ENCODE assay signal across 15 cellular contexts in the genomic region with DNA sequence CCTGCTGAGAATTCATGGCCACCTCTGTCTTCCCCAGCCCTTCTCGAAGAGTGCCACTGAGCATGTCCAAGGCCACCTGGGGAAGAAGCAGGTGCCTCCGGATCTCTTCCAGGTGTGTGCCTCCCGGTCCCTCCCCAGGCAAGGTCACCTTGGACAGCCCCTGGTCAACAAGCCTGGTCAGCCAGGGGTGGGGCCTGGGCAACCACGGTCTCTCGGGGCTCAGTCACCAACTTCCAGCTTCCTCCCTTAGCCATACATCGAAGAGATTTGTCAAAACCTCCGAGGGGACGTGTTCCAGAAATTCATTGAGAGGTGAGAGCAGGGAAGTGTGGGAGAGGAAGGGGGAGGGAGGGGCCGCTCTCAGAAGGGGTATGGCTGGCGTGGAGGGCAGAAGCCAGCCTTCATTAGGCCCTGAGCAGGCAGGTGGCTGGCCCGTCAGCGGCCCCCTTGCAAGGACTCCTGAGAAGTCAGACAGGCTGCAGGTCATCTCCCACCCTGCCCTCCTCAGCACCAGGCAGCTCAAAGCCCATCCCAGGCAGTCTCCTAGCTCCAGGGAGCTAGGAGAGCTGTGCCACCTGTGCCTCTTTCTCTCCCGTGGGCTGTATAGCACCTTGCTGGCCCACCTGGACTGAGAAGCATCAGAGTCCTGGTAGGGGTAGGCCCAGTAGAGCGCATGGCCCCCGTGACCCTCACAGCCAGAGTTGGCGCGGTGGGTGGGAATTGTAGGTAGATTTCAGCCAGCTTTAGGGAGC. TPM values are rescaled to one million over a fixed set of nuclear protein-coding genes. Genes with fewer than 3 reads are reported as not detected.
DNase-seq lines count a peak whose midpoint lies in the region; ATAC-seq, FAIRE-seq and TF ChIP-seq lines count a peak whose summit lies in the region.
"Had no signal": no experiment of that assay in that cellular context is flagged by ENCODE, and none has a peak within 500 bp of the region (broad histone marks: within the 10 kb centered on the region; RNA-seq: fewer than 3 reads in every experiment).

No MANE protein-coding gene starts in this region.

- H3K9me3 ChIP-seq in right lobe of liver (no peaks in the 10 kb centered on the region), HepG2 (ENCODE audit: low read length) (no peaks in the 10 kb centered on the region)

- TF ChIP-seq CTCF in right lobe of liver (IDR thresholded peaks at IDR 0.05) (no peak), HepG2 (CRISPR knock-in tag; IDR thresholded peaks at IDR 0.05) (no peak), natural killer cell (IDR thresholded peaks at IDR 0.05) (no peak)

- H2AFZ ChIP-seq in HepG2 (ENCODE audit: low read length): no peak overlapping the region

- TF ChIP-seq RAD21 in HepG2 (CRISPR knock-in tag; IDR thresholded peaks at IDR 0.05): no peak

- peaks cover 0 to 60% (median 25%) of the 10 kb centered on the region in 4 donors for H3K36me3 ChIP-seq in right lobe of liver
- H3K36me3 ChIP-seq in HepG2 (replicated peaks in 1 of 2; ENCODE audit: control insufficient read depth in 1 of 2, insufficient read depth in 2 of 2, low read length in 2 of 2): peaks cover 38 to 85% of the 10 kb centered on the region in 2 experiments; a peak in 4 of 5 replicates

- intact Hi-C loops in right lobe of liver (cut with DNase I) (loop anchor here in 1 of 2 donors (10.0 kb wide), 1 partner anchor 105 kb away; no protein-coding TSS in a partner anchor), HepG2 (cut with micrococcal nuclease; ENCODE audit: unreplicated experiment) (no loop called here), natural killer cell (cut with micrococcal nuclease) (no loop called here)

- no peak for FAIRE-seq in HepG2 (lab: Jason Lieb, UNC)
- FAIRE-seq: G401.6 had no signal

- CTCF ChIA-PET in HepG2 (lab: Yijun Ruan, JAX; ENCODE audit: low intra/inter-chr PET ratio, low total read pairs): no interaction called here

- H3K4me1 Mint-ChIP-seq in activated naive CD8-positive, alpha-beta T cell treated with anti-CD3 and anti-CD28 coated beads, Interleukin-2, amount 50 U/mL, for 24 hours: peaks cover 53% of the 10 kb centered on the region
- H3K4me1 Mint-ChIP-seq in natural killer cell: peaks cover 43 to 53% of the 10 kb centered on the region in 2 donors

- H3K27ac ChIP-seq in right lobe of liver (peak overlapping the region in 2 of 3 donors; percentile 62 to 81), HepG2 (ENCODE audit: extremely low read length, insufficient read depth, low read length) (no peak overlapping the region)

- H3K9me3 Mint-ChIP-seq in activated naive CD8-positive, alpha-beta T cell treated with anti-CD3 and anti-CD28 coated beads, Interleukin-2, amount 50 U/mL, for 24 hours: no peaks in the 10 kb centered on the region
- no peaks in the 10 kb centered on the region for H3K9me3 Mint-ChIP-seq in natural killer cell
- H3K9me3 Mint-ChIP-seq: HFFc6 had no signal

- in situ Hi-C loops in HepG2 (cut with HindIII; ENCODE audit: extremely low pct_ligation_motif_present, low pct_unique_long_range_greater_than_20kb): no loop called here

- peaks cover 6% of the 10 kb centered on the region for H3K79me2 ChIP-seq in HepG2 (ENCODE audit: insufficient read depth, low read length)

- DNase-seq in right lobe of liver (peak; percentile 21 to 50 (median 48)), HepG2 (ENCODE audit: low spot score) (no peak), natural killer cell (no peak), glomerular visceral epithelial cell (ENCODE audit: extremely low spot score) (no peak), SIG-M5 (lab: John Stamatoyannopoulos, UW) (no peak)
- DNase-seq in activated naive CD8-positive, alpha-beta T cell treated with anti-CD3 and anti-CD28 coated beads, Interleukin-2, amount 50 U/mL, for 24 hours: no peak
- DNase-seq: activated CD8-positive, alpha-beta memory T cell treated with anti-CD3 and anti-CD28 coated beads, Interleukin-2, amount 50 U/mL, for 48 hours; caudate nucleus; HFFc6; KG1; NCI-H1930; T-helper 9 cell had no signal

- POLR2A ChIA-PET in HepG2 (lab: Yijun Ruan, JAX): interaction anchor here (1.3 kb wide), 1 partner anchor 9 kb away, joined by 7 read pairs; a partner anchor contains a TSS

- peaks cover 33% of the 10 kb centered on the region for H3K36me3 Mint-ChIP-seq in activated naive CD8-positive, alpha-beta T cell treated with anti-CD3 and anti-CD28 coated beads, Interleukin-2, amount 50 U/mL, for 24 hours (ENCODE audit: low read depth)
- no peaks in the 10 kb centered on the region for H3K36me3 Mint-ChIP-seq in natural killer cell

- ATAC-seq in right lobe of liver: no peak
- ATAC-seq in HepG2: no peak
- no peak for ATAC-seq in activated naive CD8-positive, alpha-beta T cell treated with anti-CD3 and anti-CD28 coated beads, Interleukin-2, amount 50 U/mL, for 24 hours
- ATAC-seq in natural killer cell: no peak
- no peak for ATAC-seq in HG03095 (IDR thresholded peaks at IDR 0.05; ENCODE audit: unreplicated experiment)
- no peak for ATAC-seq in HG02938 (IDR thresholded peaks at IDR 0.05; ENCODE audit: unreplicated experiment)

- H3K4me1 ChIP-seq in right lobe of liver (peaks cover 0 to 23% (median 0%) of the 10 kb centered on the region in 4 donors), HepG2 (ENCODE audit: insufficient read depth, low read length) (peaks cover 2% of the 10 kb centered on the region; the same call in 1 of the 2 replicates)

- peaks cover 13% of the 10 kb centered on the region; the same call in 1 of the 2 replicates for H4K20me1 ChIP-seq in HepG2 (ENCODE audit: insufficient read depth, low read length)

- 72% methylated on average over 2 of the region's 17 CpGs for WGBS in right lobe of liver (ENCODE audit: insufficient coverage, low coverage, low lambda C conversion rate, missing lambda C conversion rate)
- WGBS in HepG2 (ENCODE audit: low lambda C conversion rate): 98% methylated on average over 13 of the region's 17 CpGs

- no TSS peak for BruUV-seq in HepG2 (replicated peaks; lab: Mats Ljungman, UMichigan)

- H3K4me3 Mint-ChIP-seq in activated naive CD8-positive, alpha-beta T cell treated with anti-CD3 and anti-CD28 coated beads, Interleukin-2, amount 50 U/mL, for 24 hours: no peak overlapping the region
- H3K4me3 Mint-ChIP-seq in natural killer cell: peak overlapping the region; percentile 45
- H3K4me3 Mint-ChIP-seq: HFFc6 had no signal

- no peak overlapping the region for H3K9ac ChIP-seq in HepG2 (ENCODE audit: insufficient read depth, low read depth, low read length)

- no peak for TF ChIP-seq EP300 in HepG2 (IDR thresholded peaks at IDR 0.05; ENCODE audit: low read depth in 2 of 2, low read length in 2 of 2)
- TF ChIP-seq EP300 in HepG2 (CRISPR knock-in tag; IDR thresholded peaks at IDR 0.05; ENCODE audit: borderline replicate concordance): no peak

- peak overlapping the region; percentile 83 for H3K27ac Mint-ChIP-seq in activated naive CD8-positive, alpha-beta T cell treated with anti-CD3 and anti-CD28 coated beads, Interleukin-2, amount 50 U/mL, for 24 hours
- H3K27ac Mint-ChIP-seq in natural killer cell: peak overlapping the region; percentile 96 to 97
- H3K27ac Mint-ChIP-seq: HFFc6 had no signal

- no peak overlapping the region for H3K4me3 ChIP-seq in right lobe of liver
- H3K4me3 ChIP-seq in HepG2 (replicated peaks in 1 of 3; ENCODE audit: insufficient read depth in 1 of 3, low read depth in 2 of 3, low read length in 3 of 3): no peak overlapping the region

- no peak for TF ChIP-seq POLR2A in right lobe of liver (IDR thresholded peaks at IDR 0.05)
- TF ChIP-seq POLR2A in HepG2 (IDR thresholded peaks at IDR 0.05; ENCODE audit: insufficient read depth in 1 of 2, low read depth in 2 of 2, low read length in 2 of 2): no peak

- no peak overlapping the region for H3K4me2 ChIP-seq in HepG2 (ENCODE audit: low read depth, low read length)

- no peaks in the 10 kb centered on the region for H3K27me3 ChIP-seq in right lobe of liver
- H3K27me3 ChIP-seq in HepG2 (ENCODE audit: control insufficient read depth in 1 of 2, insufficient read depth in 2 of 2, low read length in 2 of 2): no peaks in the 10 kb centered on the region

- H3K27me3 Mint-ChIP-seq in activated naive CD8-positive, alpha-beta T cell treated with anti-CD3 and anti-CD28 coated beads, Interleukin-2, amount 50 U/mL, for 24 hours: no peaks in the 10 kb centered on the region
- H3K27me3 Mint-ChIP-seq in natural killer cell (ENCODE audit: low read depth in 2 of 2): no peaks in the 10 kb centered on the region

RNA-seq across cellular contexts. Expression of a gene that starts 9.3 kb away (rescaled TPM):
- total RNA-seq in right lobe of liver (10 to 100 TPM in 4 of 6 experiments, 1 to 10 TPM in 2; 7.7 to 14.1 (median 10.4) TPM), HepG2 (2016; rRNA removed; fragmentation: Illumina TruSeq; extraction: Trizol) (4.8 and 18.6 TPM in 2 replicates), natural killer cell (100 to 1,000 TPM; 212 to 316 (median 231) TPM)
- total RNA-seq in HepG2 (2016; cell fraction: cytosol; rRNA removed; fragmentation: Illumina TruSeq; extraction: Trizol; ENCODE audit: low read depth): 27.6 and 29.6 TPM in 2 replicates
- 5.9 and 17.7 TPM in 2 replicates for total RNA-seq in HepG2 (2016; cell fraction: insoluble cytoplasmic fraction; rRNA removed; fragmentation: Illumina TruSeq; extraction: Trizol)
- total RNA-seq in HepG2 (2016; cell fraction: membrane; rRNA removed; fragmentation: Illumina TruSeq; extraction: Trizol): 13.2 and 14.7 TPM in 2 replicates
- total RNA-seq in HepG2 (2016; cell fraction: nucleus; rRNA removed; fragmentation: Illumina TruSeq; extraction: Trizol): 26.2 and 27.8 TPM in 2 replicates
- polyA plus RNA-seq in HepG2 (2011; rRNA removed): 27.3 and 35.5 TPM in 2 replicates
- polyA plus RNA-seq in HepG2 (2011; cell fraction: cytosol; rRNA removed): 14.4 and 20.5 TPM in 2 replicates
- 139 and 163 TPM in 2 replicates for polyA plus RNA-seq in HepG2 (2011; cell fraction: nucleus; rRNA removed)
- polyA plus RNA-seq in HepG2 (2012): 9.7 and 17.4 TPM in 2 replicates
- polyA plus RNA-seq in HepG2 (2016; cell fraction: cytosol; fragmentation: Illumina TruSeq; extraction: Trizol; ENCODE audit: low read depth): 7.4 TPM in 2 replicates
- polyA plus RNA-seq in HepG2 (2016; cell fraction: insoluble cytoplasmic fraction; fragmentation: Illumina TruSeq; extraction: Trizol; ENCODE audit: low read depth): 5.1 and 7.5 TPM in 2 replicates
- polyA plus RNA-seq in HepG2 (2016; cell fraction: membrane; fragmentation: Illumina TruSeq; extraction: Trizol; ENCODE audit: low read depth): 10.9 and 11.1 TPM in 2 replicates
- 77.4 and 86.1 TPM in 2 replicates for polyA plus RNA-seq in HepG2 (2016; cell fraction: nucleus; fragmentation: Illumina TruSeq; extraction: Trizol; ENCODE audit: insufficient read depth, low read depth)
- 27.0 and 38.7 TPM in 2 replicates for polyA minus RNA-seq in HepG2 (2011; rRNA and poly(A)+ RNA removed; ENCODE audit: low replicate concordance)
- polyA minus RNA-seq in HepG2 (2011; cell fraction: cytosol; rRNA and poly(A)+ RNA removed): 4.4 and 7.0 TPM in 2 replicates
- 38.2 and 45.5 TPM in 2 replicates for polyA minus RNA-seq in HepG2 (2011; cell fraction: nucleus; rRNA and poly(A)+ RNA removed)

RNA-seq across cellular contexts. Expression of a gene that starts 13.5 kb away (rescaled TPM):
- 10 to 100 TPM; 24.5 to 43.9 (median 28.5) TPM for total RNA-seq in right lobe of liver
- 26.3 and 31.3 TPM in 2 replicates for total RNA-seq in HepG2 (2016; rRNA removed; fragmentation: Illumina TruSeq; extraction: Trizol)
- total RNA-seq in HepG2 (2016; cell fraction: cytosol; rRNA removed; fragmentation: Illumina TruSeq; extraction: Trizol; ENCODE audit: low read depth): 26.5 and 26.8 TPM in 2 replicates
- 21.7 and 32.4 TPM in 2 replicates for total RNA-seq in HepG2 (2016; cell fraction: insoluble cytoplasmic fraction; rRNA removed; fragmentation: Illumina TruSeq; extraction: Trizol)
- total RNA-seq in HepG2 (2016; cell fraction: membrane; rRNA removed; fragmentation: Illumina TruSeq; extraction: Trizol): 46.5 and 47.3 TPM in 2 replicates
- 25.3 and 29.3 TPM in 2 replicates for total RNA-seq in HepG2 (2016; cell fraction: nucleus; rRNA removed; fragmentation: Illumina TruSeq; extraction: Trizol)
- polyA plus RNA-seq in HepG2 (2011; rRNA removed): 42.4 and 66.8 TPM in 2 replicates
- polyA plus RNA-seq in HepG2 (2011; cell fraction: cytosol; rRNA removed): 34.8 and 51.8 TPM in 2 replicates
- polyA plus RNA-seq in HepG2 (2011; cell fraction: nucleus; rRNA removed): 202 and 278 TPM in 2 replicates
- polyA plus RNA-seq in HepG2 (2012): 39.1 and 39.9 TPM in 2 replicates
- 19.6 and 21.3 TPM in 2 replicates for polyA plus RNA-seq in HepG2 (2016; cell fraction: cytosol; fragmentation: Illumina TruSeq; extraction: Trizol; ENCODE audit: low read depth)
- polyA plus RNA-seq in HepG2 (2016; cell fraction: insoluble cytoplasmic fraction; fragmentation: Illumina TruSeq; extraction: Trizol; ENCODE audit: low read depth): 24.6 and 30.4 TPM in 2 replicates
- 34.4 and 41.1 TPM in 2 replicates for polyA plus RNA-seq in HepG2 (2016; cell fraction: membrane; fragmentation: Illumina TruSeq; extraction: Trizol; ENCODE audit: low read depth)
- 65.6 and 70.5 TPM in 2 replicates for polyA plus RNA-seq in HepG2 (2016; cell fraction: nucleus; fragmentation: Illumina TruSeq; extraction: Trizol; ENCODE audit: insufficient read depth, low read depth)
- polyA minus RNA-seq in HepG2 (2011; rRNA and poly(A)+ RNA removed; ENCODE audit: low replicate concordance): 142 and 187 TPM in 2 replicates
- 39.4 and 40.8 TPM in 2 replicates for polyA minus RNA-seq in HepG2 (2011; cell fraction: cytosol; rRNA and poly(A)+ RNA removed)
- 41.1 and 50.2 TPM in 2 replicates for polyA minus RNA-seq in HepG2 (2011; cell fraction: nucleus; rRNA and poly(A)+ RNA removed)
- 100 to 1,000 TPM; 390 to 482 (median 441) TPM for total RNA-seq in natural killer cell

RNA-seq across cellular contexts. Expression of a gene that starts 23.6 kb away (rescaled TPM):
- 10 to 100 TPM; 10.9 to 17.9 (median 14.5) TPM for total RNA-seq in right lobe of liver
- 7.5 and 12.4 TPM in 2 replicates for total RNA-seq in HepG2 (2016; rRNA removed; fragmentation: Illumina TruSeq; extraction: Trizol)
- total RNA-seq in HepG2 (2016; cell fraction: cytosol; rRNA removed; fragmentation: Illumina TruSeq; extraction: Trizol; ENCODE audit: low read depth): 2.6 and 4.3 TPM in 2 replicates
- total RNA-seq in HepG2 (2016; cell fraction: insoluble cytoplasmic fraction; rRNA removed; fragmentation: Illumina TruSeq; extraction: Trizol): 5.5 and 11.6 TPM in 2 replicates
- total RNA-seq in HepG2 (2016; cell fraction: membrane; rRNA removed; fragmentation: Illumina TruSeq; extraction: Trizol): 5.3 and 7.4 TPM in 2 replicates
- 13.3 and 15.7 TPM in 2 replicates for total RNA-seq in HepG2 (2016; cell fraction: nucleus; rRNA removed; fragmentation: Illumina TruSeq; extraction: Trizol)
- 18.6 and 18.8 TPM in 2 replicates for polyA plus RNA-seq in HepG2 (2011; rRNA removed)
- polyA plus RNA-seq in HepG2 (2011; cell fraction: cytosol; rRNA removed): 5.6 and 8.3 TPM in 2 replicates
- 74.8 and 103 TPM in 2 replicates for polyA plus RNA-seq in HepG2 (2011; cell fraction: nucleus; rRNA removed)
- 15.3 and 17.6 TPM in 2 replicates for polyA plus RNA-seq in HepG2 (2012)
- polyA plus RNA-seq in HepG2 (2016; cell fraction: cytosol; fragmentation: Illumina TruSeq; extraction: Trizol; ENCODE audit: low read depth): 4.4 and 5.1 TPM in 2 replicates
- polyA plus RNA-seq in HepG2 (2016; cell fraction: insoluble cytoplasmic fraction; fragmentation: Illumina TruSeq; extraction: Trizol; ENCODE audit: low read depth): 8.5 and 13.0 TPM in 2 replicates
- polyA plus RNA-seq in HepG2 (2016; cell fraction: membrane; fragmentation: Illumina TruSeq; extraction: Trizol; ENCODE audit: low read depth): 7.7 and 10.7 TPM in 2 replicates
- polyA plus RNA-seq in HepG2 (2016; cell fraction: nucleus; fragmentation: Illumina TruSeq; extraction: Trizol; ENCODE audit: insufficient read depth, low read depth): 31.0 and 36.7 TPM in 2 replicates
- polyA minus RNA-seq in HepG2 (2011; rRNA and poly(A)+ RNA removed; ENCODE audit: low replicate concordance): 9.3 and 33.1 TPM in 2 replicates
- 5.9 and 7.6 TPM in 2 replicates for polyA minus RNA-seq in HepG2 (2011; cell fraction: cytosol; rRNA and poly(A)+ RNA removed)
- polyA minus RNA-seq in HepG2 (2011; cell fraction: nucleus; rRNA and poly(A)+ RNA removed): 12.7 and 14.4 TPM in 2 replicates
- total RNA-seq in natural killer cell: 10 to 100 TPM; 34.3 to 42.7 (median 38.1) TPM

Comparison
In these comparisons a context has a peak if more than half of its experiments do, and no peak if none do; other contexts are left out.
1. DNase-seq: peak in right lobe of liver (3 of 3); none in HepG2 (single experiment), activated naive CD8-positive, alpha-beta T cell treated with anti-CD3 and anti-CD28 coated beads, Interleukin-2, amount 50 U/mL, for 24 hours (single experiment), natural killer cell (single experiment), glomerular visceral epithelial cell (single experiment) and SIG-M5 (single experiment).
2. RNA of a gene that starts 9.3 kb away (total RNA-seq): 212 to 316 TPM in natural killer cell; 4.8 to 29.6 TPM in HepG2 and 7.7 to 14.1 TPM in right lobe of liver; every median in the first group is over 4 times any median in the second.
3. RNA of a gene that starts 13.5 kb away (total RNA-seq): 390 to 482 TPM in natural killer cell; 21.7 to 47.3 TPM in HepG2 and 24.5 to 43.9 TPM in right lobe of liver; every median in the first group is over 4 times any median in the second.